8 cellular contexts compared by ENCODE assay signal in the genomic region with DNA sequence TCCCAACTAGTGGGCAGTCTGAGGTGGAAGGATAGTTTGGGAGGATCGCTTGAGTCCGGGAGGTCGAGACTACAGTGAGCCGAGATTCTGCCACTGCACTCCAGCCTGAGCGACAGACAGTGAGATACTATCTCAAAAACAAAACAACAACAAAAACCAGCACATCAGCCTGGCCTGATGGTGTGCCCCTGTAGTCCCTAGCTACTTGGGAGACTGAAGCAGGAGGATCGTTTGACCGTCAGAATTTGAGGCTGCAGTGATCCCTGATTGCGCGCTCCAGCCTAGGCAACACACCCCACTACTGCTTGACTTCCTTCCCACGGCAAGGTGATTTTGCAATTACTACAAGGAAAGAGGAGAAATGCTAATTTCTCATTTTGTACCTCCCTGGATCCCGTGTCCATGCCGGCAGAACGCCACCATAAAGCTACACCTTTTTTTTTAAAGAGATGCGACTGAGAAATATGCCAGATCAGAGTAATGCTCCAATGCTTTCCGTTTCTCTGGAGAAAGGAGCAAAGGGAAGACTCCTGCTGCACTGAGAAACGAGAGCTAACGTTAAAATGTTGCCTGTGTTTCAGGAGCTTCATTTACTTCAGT. TPM values are rescaled to one million over a fixed set of nuclear protein-coding genes. Genes with fewer than 3 reads are reported as not detected.
DNase-seq lines count a peak whose midpoint lies in the region; ATAC-seq, FAIRE-seq and TF ChIP-seq lines count a peak whose summit lies in the region.

No MANE protein-coding gene starts in this region.

- peak; percentile 16 for ATAC-seq in GM21717 (IDR thresholded peaks at IDR 0.05; ENCODE audit: unreplicated experiment)
- no peak for ATAC-seq in stimulated activated naive CD8-positive, alpha-beta T cell treated with anti-CD3 and anti-CD28 coated beads, Interleukin-15, Interleukin-2, amounts not matched to agents 100 U/mL and 50 U/mL, for 24 hours

- no peaks in the 10 kb centered on the region for H3K9me1 ChIP-seq in keratinocyte (ENCODE audit: control insufficient read depth, extremely low read depth, insufficient read depth, low read length)

- no peaks in the 10 kb centered on the region for H4K20me1 ChIP-seq in keratinocyte (ENCODE audit: control insufficient read depth, extremely low read depth, insufficient read depth, low read length)

- DNase-seq in Daoy (ENCODE audit: low read depth) (peak; percentile 45), NCI-H69 (lab: John Stamatoyannopoulos, UW) (peak; percentile 68), brain pericyte (ENCODE audit: low read depth, low spot score) (peak; percentile 5), keratinocyte (ENCODE audit: low read depth, low spot score) (no peak), GM19239 (ENCODE audit: insufficient read length, low spot score) (no peak), KG1 (lab: John Stamatoyannopoulos, UW) (no peak)
- DNase-seq in stimulated activated naive CD8-positive, alpha-beta T cell treated with anti-CD3 and anti-CD28 coated beads, Interleukin-15, Interleukin-2, amounts not matched to agents 100 U/mL and 50 U/mL, for 24 hours = peak; percentile 16

- peak overlapping the region; percentile 85 for H2AFZ ChIP-seq in keratinocyte (ENCODE audit: control insufficient read depth, low read length)

- peak; percentile 34 for FAIRE-seq in keratinocyte (lab: Jason Lieb, UNC)
- no peak for FAIRE-seq in GM19239 (lab: Jason Lieb, UNC)

- H3K79me2 ChIP-seq in keratinocyte (ENCODE audit: control insufficient read depth, insufficient read depth, low read length) = peaks cover 42% of the 10 kb centered on the region

- TF ChIP-seq CTCF in keratinocyte (optimal IDR thresholded peaks at IDR 0.05 in 1 of 3, IDR thresholded peaks at IDR 0.05 in 1 of 3, conservative IDR thresholded peaks at IDR 0.05 in 1 of 3; ENCODE audit: extremely low read depth in 1 of 3, insufficient read depth in 2 of 3, low read length in 3 of 3) = no peak

- H3K9ac ChIP-seq in keratinocyte (ENCODE audit: control insufficient read depth, extremely low read depth, insufficient read depth, low read length) = peak overlapping the region; percentile 99

- peak overlapping the region; percentile 95 for H3K4me2 ChIP-seq in keratinocyte (ENCODE audit: control insufficient read depth, extremely low read depth, insufficient read depth, low read depth, low read length)

- peaks cover 12% of the 10 kb centered on the region for H3K4me1 ChIP-seq in keratinocyte (ENCODE audit: control insufficient read depth, extremely low read depth, insufficient read depth, low read length)

- H3K4me3 ChIP-seq in keratinocyte (ENCODE audit: control insufficient read depth in 2 of 3, extremely low read depth in 1 of 3, insufficient read depth in 2 of 3, low read depth in 1 of 3, low read length in 3 of 3) = peak overlapping the region; percentile 82 to 99 (median 99)

- H3K36me3 ChIP-seq in keratinocyte (ENCODE audit: control insufficient read depth in 2 of 2, extremely low read depth in 1 of 2, insufficient read depth in 2 of 2, low read length in 2 of 2) = no peaks in the 10 kb centered on the region

- H3K9me3 ChIP-seq in keratinocyte (ENCODE audit: control insufficient read depth, low read depth, low read length) = no peaks in the 10 kb centered on the region

- dilution Hi-C loops in keratinocyte (cut with MboI; ENCODE audit: extremely low pct_ligation_motif_present, low sequenced_read_pairs) = no loop called here

- H3K27ac ChIP-seq in keratinocyte (ENCODE audit: control insufficient read depth, insufficient read depth, low read length) = peak overlapping the region; percentile 99

- H3K27me3 ChIP-seq in keratinocyte (ENCODE audit: control insufficient read depth, extremely low read depth, insufficient read depth, low read length) = no peaks in the 10 kb centered on the region

RNA-seq across cellular contexts. Expression of gene SCFD1, which starts 0.7 kb away (rescaled TPM):
- total RNA-seq in Daoy (2014; rRNA removed; shearing (Covaris generic)) = 101 and 127 TPM in 2 replicates
- 42.9 to 100 TPM (median 59.1 TPM) in 3 replicates for polyA plus RNA-seq in keratinocyte
- polyA plus RNA-seq in keratinocyte (2011; ENCODE audit: low read depth) = 82.5 TPM
- polyA plus RNA-seq in keratinocyte (2011; cell fraction: cytosol; rRNA removed) = 29.3 and 58.5 TPM in 2 replicates
- polyA plus RNA-seq in keratinocyte (2011; cell fraction: nucleus; rRNA removed) = 52.6 and 77.2 TPM in 2 replicates
- polyA plus RNA-seq in keratinocyte (2012; ENCODE audit: low replicate concordance) = 39.6 and 56.7 TPM in 2 replicates
- 10.2 to 99.2 TPM (median 39.7 TPM) in 3 replicates for polyA minus RNA-seq in keratinocyte
- 37.6 TPM for polyA minus RNA-seq in keratinocyte (2011; cell fraction: cytosol; rRNA and poly(A)+ RNA removed)
- 81.8 and 153 TPM in 2 replicates for polyA minus RNA-seq in keratinocyte (2011; cell fraction: nucleus; rRNA and poly(A)+ RNA removed)

Comparison
In these comparisons a context has a peak if more than half of its experiments do, and no peak if none do; other contexts are left out.
1. DNase-seq: peak in Daoy (single experiment), NCI-H69 (single experiment), brain pericyte (single experiment) and stimulated activated naive CD8-positive, alpha-beta T cell treated with anti-CD3 and anti-CD28 coated beads, Interleukin-15, Interleukin-2, amounts not matched to agents 100 U/mL and 50 U/mL, for 24 hours (single experiment); none in keratinocyte (single experiment), GM19239 (single experiment) and KG1 (single experiment).